Comparison of ENCODE assay signal across 13 cellular contexts in the genomic region with DNA sequence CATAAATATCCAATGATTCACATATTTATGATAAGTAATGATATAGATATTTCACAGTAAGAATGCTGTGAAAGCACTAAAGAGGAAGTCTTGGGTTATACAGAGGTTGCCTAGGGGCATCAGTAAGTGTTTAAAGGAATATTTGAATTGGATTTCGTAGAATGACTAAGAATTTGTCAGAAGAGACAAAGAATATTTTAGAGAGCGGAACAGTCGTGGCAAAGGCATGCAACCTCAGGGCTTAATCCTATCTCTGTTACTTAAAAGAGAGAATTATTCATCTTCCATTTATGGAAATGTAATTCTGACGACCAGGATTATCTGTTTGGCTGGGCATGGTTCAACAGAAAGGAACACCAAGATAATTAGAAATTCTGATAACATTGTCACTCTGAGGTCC.
A peak's percentile ranks its signal among the peaks of the same experiment; 100 is the strongest.
DNase-seq lines count a peak whose midpoint lies in the region; ATAC-seq and TF ChIP-seq lines count a peak whose summit lies in the region.
"Had no signal": no experiment of that assay in that cellular context is flagged by ENCODE, and none has a peak within 500 bp of the region (broad histone marks: within the 10 kb centered on the region; RNA-seq: fewer than 3 reads in every experiment).

No MANE protein-coding gene starts in this region.

- H3K4me1 Mint-ChIP-seq in GM23338, result peaks cover 23% of the 10 kb centered on the region

- H3K18ac ChIP-seq in trophoblast cell (ENCODE audit: low read length), result no peak overlapping the region

- H3K36me3 ChIP-seq in GM23338 (ENCODE audit: insufficient read depth), result no peaks in the 10 kb centered on the region
- no peaks in the 10 kb centered on the region for H3K36me3 ChIP-seq in trophoblast cell (ENCODE audit: control insufficient read depth in 1 of 2, insufficient read depth in 2 of 2, low read length in 2 of 2)
- H3K36me3 ChIP-seq: neural progenitor cell, thyroid gland had no signal

- no peak for ATAC-seq in GM23338
- ATAC-seq in GM18873 (IDR thresholded peaks at IDR 0.05; ENCODE audit: low FRiP score, unreplicated experiment), result no peak
- no peak for ATAC-seq in GM19023 (IDR thresholded peaks at IDR 0.05; ENCODE audit: unreplicated experiment)

- H4K12ac ChIP-seq in trophoblast cell (ENCODE audit: low read depth, low read length), result no peak overlapping the region

- H4K8ac ChIP-seq in trophoblast cell (ENCODE audit: low read depth, low read length), result no peak overlapping the region

- no peak overlapping the region for H3K4me3 Mint-ChIP-seq in GM23338
- H3K4me3 Mint-ChIP-seq: activated CD4-positive, alpha-beta memory T cell treated with anti-CD3 and anti-CD28 coated beads, Interleukin-2, amount 10 ng/mL, durations not matched to agents 7 days and 5 days; neural progenitor cell had no signal

- no peaks in the 10 kb centered on the region for H3K36me3 Mint-ChIP-seq in GM23338 (ENCODE audit: low read depth)
- H3K36me3 Mint-ChIP-seq: neural progenitor cell had no signal

- whole genome bisulfite sequencing in trophoblast cell (ENCODE audit: extremely low coverage, insufficient coverage, insufficient read length), result no CpG with 5 or more reads among the region's 4 CpGs

- no peak overlapping the region for H2BK120ac ChIP-seq in trophoblast cell (ENCODE audit: insufficient read depth, low read length, poor library complexity)

- H2AFZ ChIP-seq in GM23338 (no peak overlapping the region), trophoblast cell (ENCODE audit: insufficient read depth, low read length, poor library complexity) (no peak overlapping the region)
- H2AFZ ChIP-seq: neural progenitor cell had no signal

- no peaks in the 10 kb centered on the region for H3K27me3 Mint-ChIP-seq in GM23338 (ENCODE audit: insufficient read depth, low read depth, poor library complexity)

- H3K9me3 ChIP-seq in trophoblast cell (ENCODE audit: insufficient read depth, low read depth, low read length), result no peaks in the 10 kb centered on the region
- H3K9me3 ChIP-seq: thyroid gland had no signal

- H3K4me1 ChIP-seq in GM23338 (ENCODE audit: insufficient read depth), result peaks cover 11% of the 10 kb centered on the region; the same call in 1 of the 2 replicates
- no peaks in the 10 kb centered on the region for H3K4me1 ChIP-seq in trophoblast cell (ENCODE audit: control insufficient read depth in 1 of 2, insufficient read depth in 2 of 2, low read length in 2 of 2)
- H3K4me1 ChIP-seq: thyroid gland had no signal

- no peak overlapping the region for H2BK12ac ChIP-seq in trophoblast cell (ENCODE audit: low read length)

- H3K79me2 ChIP-seq in GM23338 (replicated peaks; ENCODE audit: insufficient read depth) (no peaks in the 10 kb centered on the region), trophoblast cell (ENCODE audit: control insufficient read depth, insufficient read depth, low read length, poor library complexity) (no peaks in the 10 kb centered on the region)

- H3K4me2 ChIP-seq in GM23338 (peak overlapping the region; percentile 3; the same call in 1 of the 2 replicates), trophoblast cell (ENCODE audit: low read length) (no peak overlapping the region)
- H3K4me2 ChIP-seq: neural progenitor cell had no signal

- H3K27ac Mint-ChIP-seq in GM23338, result peak overlapping the region; percentile 38; the same call in 1 of the 2 replicates
- H3K27ac Mint-ChIP-seq: activated CD4-positive, alpha-beta memory T cell treated with anti-CD3 and anti-CD28 coated beads, Interleukin-2, amount 10 ng/mL, durations not matched to agents 7 days and 5 days; neural progenitor cell had no signal

- no peak overlapping the region for H3K9ac ChIP-seq in trophoblast cell (ENCODE audit: low read length)
- H3K9ac ChIP-seq: neural progenitor cell had no signal

- H4K91ac ChIP-seq in trophoblast cell (ENCODE audit: low read depth, low read length), result no peak overlapping the region

- H3K27ac ChIP-seq in GM23338 (ENCODE audit: low read depth), result no peak overlapping the region
- no peak overlapping the region for H3K27ac ChIP-seq in trophoblast cell (ENCODE audit: low read depth, low read length)
- H3K27ac ChIP-seq: neural progenitor cell, thyroid gland had no signal

- no peak overlapping the region for H2BK5ac ChIP-seq in trophoblast cell (ENCODE audit: low read depth, low read length, poor library complexity)

- no peaks in the 10 kb centered on the region for H3K9me3 Mint-ChIP-seq in GM23338
- H3K9me3 Mint-ChIP-seq: activated CD4-positive, alpha-beta memory T cell treated with anti-CD3 and anti-CD28 coated beads, Interleukin-2, amount 10 ng/mL, durations not matched to agents 7 days and 5 days; neural progenitor cell had no signal

- TF ChIP-seq CTCF in GM23338 (conservative IDR thresholded peaks at IDR 0.05; ENCODE audit: low read depth in 2 of 2), result no peak

- DNase-seq in GM23338 (ENCODE audit: low spot score) (no peak), RKO (ENCODE audit: low spot score) (peak; percentile 60), dermis blood vessel endothelial cell (peak; percentile 25), trophoblast cell (peak; percentile 83 to 96), NCI-H2107 (lab: John Stamatoyannopoulos, UW) (no peak)
- no peak for DNase-seq in stimulated activated naive CD4-positive, alpha-beta T cell (lab: John Stamatoyannopoulos, UW)
- DNase-seq: activated CD4-positive, alpha-beta memory T cell treated with anti-CD3 and anti-CD28 coated beads, Interleukin-2, amount 10 ng/mL, durations not matched to agents 7 days and 5 days; activated naive CD4-positive, alpha-beta T cell treated with Interleukin-2 at 50 U/mL for 16 hours; glutamatergic neuron; thyroid gland had no signal

- no peaks in the 10 kb centered on the region for H3K9me2 ChIP-seq in GM23338 (ENCODE audit: insufficient read depth)

- no peak overlapping the region for H2AK5ac ChIP-seq in trophoblast cell (ENCODE audit: low read length)

- no peak overlapping the region for H3K23ac ChIP-seq in trophoblast cell (ENCODE audit: low read length)

- no peaks in the 10 kb centered on the region for H4K20me1 ChIP-seq in GM23338 (replicated peaks; ENCODE audit: insufficient read depth)

- no peaks in the 10 kb centered on the region for H3K79me1 ChIP-seq in trophoblast cell (ENCODE audit: low read length)

- no peaks in the 10 kb centered on the region for H3F3A ChIP-seq in GM23338 (replicated peaks; ENCODE audit: low read depth)

- H3K4me3 ChIP-seq in GM23338, result no peak overlapping the region
- no peak overlapping the region for H3K4me3 ChIP-seq in trophoblast cell (ENCODE audit: low read depth, low read length)
- H3K4me3 ChIP-seq: neural progenitor cell, thyroid gland had no signal

- H3K4ac ChIP-seq in trophoblast cell (ENCODE audit: low read depth, low read length), result no peak overlapping the region

- H3K27me3 ChIP-seq in GM23338 (ENCODE audit: insufficient read depth), result no peaks in the 10 kb centered on the region
- H3K27me3 ChIP-seq in trophoblast cell (ENCODE audit: insufficient read depth, low read length), result no peaks in the 10 kb centered on the region
- H3K27me3 ChIP-seq: neural progenitor cell, thyroid gland had no signal

- H3K14ac ChIP-seq in trophoblast cell (ENCODE audit: low read length), result no peak overlapping the region

TF ChIP-seq in GM23338, 12 proteins besides CTCF, POLR2A, EP300 and RAD21 (continues in another document):
- TF ChIP-seq, protein P1, sequence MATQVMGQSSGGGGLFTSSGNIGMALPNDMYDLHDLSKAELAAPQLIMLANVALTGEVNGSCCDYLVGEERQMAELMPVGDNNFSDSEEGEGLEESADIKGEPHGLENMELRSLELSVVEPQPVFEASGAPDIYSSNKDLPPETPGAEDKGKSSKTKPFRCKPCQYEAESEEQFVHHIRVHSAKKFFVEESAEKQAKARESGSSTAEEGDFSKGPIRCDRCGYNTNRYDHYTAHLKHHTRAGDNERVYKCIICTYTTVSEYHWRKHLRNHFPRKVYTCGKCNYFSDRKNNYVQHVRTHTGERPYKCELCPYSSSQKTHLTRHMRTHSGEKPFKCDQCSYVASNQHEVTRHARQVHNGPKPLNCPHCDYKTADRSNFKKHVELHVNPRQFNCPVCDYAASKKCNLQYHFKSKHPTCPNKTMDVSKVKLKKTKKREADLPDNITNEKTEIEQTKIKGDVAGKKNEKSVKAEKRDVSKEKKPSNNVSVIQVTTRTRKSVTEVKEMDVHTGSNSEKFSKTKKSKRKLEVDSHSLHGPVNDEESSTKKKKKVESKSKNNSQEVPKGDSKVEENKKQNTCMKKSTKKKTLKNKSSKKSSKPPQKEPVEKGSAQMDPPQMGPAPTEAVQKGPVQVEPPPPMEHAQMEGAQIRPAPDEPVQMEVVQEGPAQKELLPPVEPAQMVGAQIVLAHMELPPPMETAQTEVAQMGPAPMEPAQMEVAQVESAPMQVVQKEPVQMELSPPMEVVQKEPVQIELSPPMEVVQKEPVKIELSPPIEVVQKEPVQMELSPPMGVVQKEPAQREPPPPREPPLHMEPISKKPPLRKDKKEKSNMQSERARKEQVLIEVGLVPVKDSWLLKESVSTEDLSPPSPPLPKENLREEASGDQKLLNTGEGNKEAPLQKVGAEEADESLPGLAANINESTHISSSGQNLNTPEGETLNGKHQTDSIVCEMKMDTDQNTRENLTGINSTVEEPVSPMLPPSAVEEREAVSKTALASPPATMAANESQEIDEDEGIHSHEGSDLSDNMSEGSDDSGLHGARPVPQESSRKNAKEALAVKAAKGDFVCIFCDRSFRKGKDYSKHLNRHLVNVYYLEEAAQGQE (IDR thresholded peaks at IDR 0.05; ENCODE audit: unreplicated experiment), result no peak
- TF ChIP-seq STAT1 (IDR thresholded peaks at IDR 0.05; ENCODE audit: unreplicated experiment), result no peak
- TF ChIP-seq ZNF331 (CRISPR knock-in tag; IDR thresholded peaks at IDR 0.05; ENCODE audit: low read depth), result no peak
- TF ChIP-seq POLR2AphosphoS5 (IDR thresholded peaks at IDR 0.05; ENCODE audit: low read depth), result no peak
- no peak for TF ChIP-seq JUNB (IDR thresholded peaks at IDR 0.05; ENCODE audit: unreplicated experiment)
- TF ChIP-seq ZNF114 (CRISPR knock-in tag; IDR thresholded peaks at IDR 0.05), result no peak
- TF ChIP-seq EZH2phosphoT487 (IDR thresholded peaks at IDR 0.05; ENCODE audit: unreplicated experiment), result no peak
- TF ChIP-seq CREB1 (CRISPR knock-in tag; IDR thresholded peaks at IDR 0.05; ENCODE audit: low read depth), result no peak
- TF ChIP-seq EZH2 (IDR thresholded peaks at IDR 0.05; ENCODE audit: low read depth, unreplicated experiment), result no peak
- no peak for TF ChIP-seq NANOG (IDR thresholded peaks at IDR 0.05; ENCODE audit: borderline replicate concordance)
- TF ChIP-seq, protein P2, sequence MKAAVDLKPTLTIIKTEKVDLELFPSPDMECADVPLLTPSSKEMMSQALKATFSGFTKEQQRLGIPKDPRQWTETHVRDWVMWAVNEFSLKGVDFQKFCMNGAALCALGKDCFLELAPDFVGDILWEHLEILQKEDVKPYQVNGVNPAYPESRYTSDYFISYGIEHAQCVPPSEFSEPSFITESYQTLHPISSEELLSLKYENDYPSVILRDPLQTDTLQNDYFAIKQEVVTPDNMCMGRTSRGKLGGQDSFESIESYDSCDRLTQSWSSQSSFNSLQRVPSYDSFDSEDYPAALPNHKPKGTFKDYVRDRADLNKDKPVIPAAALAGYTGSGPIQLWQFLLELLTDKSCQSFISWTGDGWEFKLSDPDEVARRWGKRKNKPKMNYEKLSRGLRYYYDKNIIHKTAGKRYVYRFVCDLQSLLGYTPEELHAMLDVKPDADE (IDR thresholded peaks at IDR 0.05), result no peak

Comparison
In these comparisons a context has a peak if more than half of its experiments do, and no peak if none do; other contexts are left out.
1. DNase-seq: peak in RKO (single experiment), dermis blood vessel endothelial cell (single experiment) and trophoblast cell (2 of 2); none in GM23338 (single experiment), stimulated activated naive CD4-positive, alpha-beta T cell (0 of 6) and NCI-H2107 (single experiment).